ENCODE assay signal across 8 cellular contexts in the genomic region with DNA sequence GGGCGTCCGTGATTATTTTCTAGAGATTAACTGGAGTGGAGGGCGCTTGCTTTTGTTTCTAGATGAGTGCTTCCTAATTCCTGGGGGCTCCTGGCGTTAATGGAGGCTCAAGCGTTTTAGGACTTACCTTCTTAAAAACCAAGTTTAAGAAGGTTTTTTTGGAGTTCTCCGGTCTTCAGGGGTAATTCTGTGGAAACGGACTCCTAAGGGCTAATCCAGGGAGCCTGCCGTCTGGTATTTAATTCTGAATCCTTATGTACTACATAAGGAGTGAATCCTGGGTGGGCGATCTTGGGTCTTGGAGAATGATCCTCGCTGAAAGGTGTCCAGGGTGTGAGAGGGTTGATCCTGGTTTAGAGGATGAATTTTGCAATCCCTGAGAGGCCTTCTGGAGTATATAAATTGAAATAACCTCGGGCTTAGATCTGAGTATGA. TPM values are rescaled to one million over a fixed set of nuclear protein-coding genes. Genes with fewer than 3 reads are reported as not detected.
DNase-seq lines count a peak whose midpoint lies in the region; ATAC-seq and TF ChIP-seq lines count a peak whose summit lies in the region.

No MANE protein-coding gene starts in this region.

- H3K4me1 ChIP-seq in GM23338 (ENCODE audit: insufficient read depth) (peaks cover 42% of the 10 kb centered on the region), foreskin keratinocyte (no peaks in the 10 kb centered on the region), skeletal muscle satellite cell (ENCODE audit: control insufficient read depth, insufficient read depth, low read length) (peaks cover 19% of the 10 kb centered on the region)

- no peak overlapping the region for H2AFZ ChIP-seq in GM23338

- H3K4me3 ChIP-seq in GM23338 (peak overlapping the region; percentile 100), WI38 (ENCODE audit: low read depth, low read length) (peak overlapping the region; percentile 74), skeletal muscle satellite cell (ENCODE audit: low read length) (peak overlapping the region; percentile 77)

- no peak for TF ChIP-seq CTCF in GM23338 (conservative IDR thresholded peaks at IDR 0.05; ENCODE audit: low read depth in 2 of 2)
- TF ChIP-seq CTCF in WI38 (IDR thresholded peaks at IDR 0.05; ENCODE audit: low read depth, low read length): no peak
- no peak for TF ChIP-seq CTCF in foreskin keratinocyte (conservative IDR thresholded peaks at IDR 0.05)

- ATAC-seq in GM23338 (no peak), foreskin keratinocyte (no peak), GM18870 (IDR thresholded peaks at IDR 0.05; ENCODE audit: unreplicated experiment) (no peak)

- H3K4me1 Mint-ChIP-seq in GM23338: peaks cover 34% of the 10 kb centered on the region

- H3K36me3 Mint-ChIP-seq in GM23338 (ENCODE audit: low read depth): peaks cover 64% of the 10 kb centered on the region

- peaks cover 61% of the 10 kb centered on the region for H3K27me3 Mint-ChIP-seq in GM23338 (ENCODE audit: insufficient read depth, low read depth, poor library complexity)

- H3K9me3 ChIP-seq in skeletal muscle satellite cell (replicated peaks; ENCODE audit: low read length): no peaks in the 10 kb centered on the region

- peaks cover 19% of the 10 kb centered on the region for H4K20me1 ChIP-seq in GM23338 (replicated peaks; ENCODE audit: insufficient read depth)

- no peaks in the 10 kb centered on the region for H3K27me3 ChIP-seq in GM23338 (ENCODE audit: insufficient read depth)
- no peaks in the 10 kb centered on the region for H3K27me3 ChIP-seq in foreskin keratinocyte
- H3K27me3 ChIP-seq in skeletal muscle satellite cell (ENCODE audit: control insufficient read depth, insufficient read depth, low read length): no peaks in the 10 kb centered on the region

- peaks cover 28% of the 10 kb centered on the region for H3K36me3 ChIP-seq in GM23338 (ENCODE audit: insufficient read depth)
- H3K36me3 ChIP-seq in skeletal muscle satellite cell (ENCODE audit: insufficient read depth, low read length): peaks cover 50% of the 10 kb centered on the region

- H3K27ac ChIP-seq in GM23338 (ENCODE audit: low read depth): peak overlapping the region; percentile 99
- H3K27ac ChIP-seq in foreskin keratinocyte: peak overlapping the region; percentile 85

- H3K79me2 ChIP-seq in GM23338 (replicated peaks; ENCODE audit: insufficient read depth): peaks cover 26% of the 10 kb centered on the region

- H3K4me3 Mint-ChIP-seq in GM23338: peak overlapping the region; percentile 94

- DNase-seq in GM23338 (ENCODE audit: low spot score) (no peak), foreskin keratinocyte (no peak), HuH-7 (ENCODE audit: low spot score) (no peak), COLO829 (ENCODE audit: low spot score) (no peak), GDM1 (lab: John Stamatoyannopoulos, UW) (no peak)

- H3K9me2 ChIP-seq in GM23338 (ENCODE audit: insufficient read depth): no peaks in the 10 kb centered on the region

- peaks cover 11% of the 10 kb centered on the region; the same call in 1 of the 3 replicates for H3K9me3 Mint-ChIP-seq in GM23338

- H3F3A ChIP-seq in GM23338 (replicated peaks; ENCODE audit: low read depth): peaks cover 72% of the 10 kb centered on the region

- peak overlapping the region; percentile 98 for H3K27ac Mint-ChIP-seq in GM23338

- peak overlapping the region; percentile 100 for H3K4me2 ChIP-seq in GM23338
- peak overlapping the region; percentile 92 for H3K4me2 ChIP-seq in skeletal muscle satellite cell (ENCODE audit: low read length)

- peak overlapping the region; percentile 100 for H3K9ac ChIP-seq in skeletal muscle satellite cell (ENCODE audit: low read depth, low read length)

TF ChIP-seq in GM23338, 12 proteins besides CTCF, POLR2A, EP300 and RAD21 (continues in another document):
- TF ChIP-seq JUNB (IDR thresholded peaks at IDR 0.05; ENCODE audit: unreplicated experiment): no peak
- TF ChIP-seq ETS1 (IDR thresholded peaks at IDR 0.05): no peak
- no peak for TF ChIP-seq POLR2AphosphoS5 (IDR thresholded peaks at IDR 0.05; ENCODE audit: low read depth)
- TF ChIP-seq STAT1 (IDR thresholded peaks at IDR 0.05; ENCODE audit: unreplicated experiment): no peak
- TF ChIP-seq ZNF331 (CRISPR knock-in tag; IDR thresholded peaks at IDR 0.05; ENCODE audit: low read depth): no peak
- TF ChIP-seq NANOG (IDR thresholded peaks at IDR 0.05; ENCODE audit: borderline replicate concordance): no peak
- no peak for TF ChIP-seq REST (IDR thresholded peaks at IDR 0.05; ENCODE audit: unreplicated experiment)
- no peak for TF ChIP-seq CREB1 (CRISPR knock-in tag; IDR thresholded peaks at IDR 0.05; ENCODE audit: low read depth)

RNA-seq across cellular contexts. Expression of gene RPS11, which starts 0.4 kb away (rescaled TPM):
- total RNA-seq in GM23338 (2014; rRNA removed; shearing (Covaris generic)): 4,006 and 4,643 TPM in 2 replicates
- polyA plus RNA-seq in GM23338 (2016; fragmentation: Nextera tagmentation; extraction: Ambion mirVana) (2,646 and 2,793 TPM in 2 replicates), foreskin keratinocyte (3,599 and 3,602 TPM in 2 replicates)
- total RNA-seq in foreskin keratinocyte: 2,410 and 2,439 TPM in 2 replicates
- 2,630 and 3,928 TPM in 2 replicates for total RNA-seq in skeletal muscle satellite cell (2012; rRNA removed)

RNA-seq across cellular contexts. Expression of gene RPL13A, which starts 9.2 kb away (rescaled TPM):
- 2,007 and 2,412 TPM in 2 replicates for total RNA-seq in GM23338 (2014; rRNA removed; shearing (Covaris generic))
- 2,105 and 2,261 TPM in 2 replicates for polyA plus RNA-seq in GM23338 (2016; fragmentation: Nextera tagmentation; extraction: Ambion mirVana)
- total RNA-seq in foreskin keratinocyte: 2,087 and 2,308 TPM in 2 replicates
- polyA plus RNA-seq in foreskin keratinocyte: 3,579 and 3,909 TPM in 2 replicates
- 1,903 and 3,080 TPM in 2 replicates for total RNA-seq in skeletal muscle satellite cell (2012; rRNA removed)

RNA-seq across cellular contexts. Expression of gene FCGRT, which starts 15.9 kb away (rescaled TPM):
- 23.5 and 41.7 TPM in 2 replicates for total RNA-seq in GM23338 (2014; rRNA removed; shearing (Covaris generic))
- polyA plus RNA-seq in GM23338 (2016; fragmentation: Nextera tagmentation; extraction: Ambion mirVana) (62.3 and 66.8 TPM in 2 replicates), foreskin keratinocyte (23.7 and 25.6 TPM in 2 replicates)
- 22.2 and 23.5 TPM in 2 replicates for total RNA-seq in foreskin keratinocyte
- 24.7 and 28.6 TPM in 2 replicates for total RNA-seq in skeletal muscle satellite cell (2012; rRNA removed)

RNA-seq across cellular contexts. Expression of gene FLT3LG, which starts 22.6 kb away (rescaled TPM):
- total RNA-seq in GM23338 (2014; rRNA removed; shearing (Covaris generic)): 0.49 TPM in 1 of 2 replicates, not detected in the other
- polyA plus RNA-seq in GM23338 (2016; fragmentation: Nextera tagmentation; extraction: Ambion mirVana): 1.8 and 3.3 TPM in 2 replicates
- total RNA-seq in foreskin keratinocyte: 6.0 TPM in 2 replicates
- polyA plus RNA-seq in foreskin keratinocyte: 9.3 and 10.6 TPM in 2 replicates
- total RNA-seq in skeletal muscle satellite cell (2012; rRNA removed): 1.8 and 3.5 TPM in 2 replicates

RNA-seq across cellular contexts. Expression of gene RCN3, which starts 31.2 kb away (rescaled TPM):
- 44.0 and 54.8 TPM in 2 replicates for total RNA-seq in GM23338 (2014; rRNA removed; shearing (Covaris generic))
- 40.2 and 45.8 TPM in 2 replicates for polyA plus RNA-seq in GM23338 (2016; fragmentation: Nextera tagmentation; extraction: Ambion mirVana)
- 0.71 and 0.92 TPM in 2 replicates for total RNA-seq in foreskin keratinocyte
- 1.6 TPM in 2 replicates for polyA plus RNA-seq in foreskin keratinocyte
- 217 and 230 TPM in 2 replicates for total RNA-seq in skeletal muscle satellite cell (2012; rRNA removed)
